ENCODE assay signal across 2 cellular contexts in genomic region chr1:68232354-68233148, GRCh38.
A peak's percentile ranks its signal among the peaks of the same experiment; 100 is the strongest.
TF ChIP-seq lines count a peak whose summit lies in the region.

Gene WLS, minus strand, starts transcription at chr1:68232523. Its CDS starts 224 bp downstream, at chr1:68232299.

TF ChIP-seq in liver, 16 proteins besides CTCF, POLR2A, EP300 and RAD21 (continued from another document):
- peak; percentile 15 for TF ChIP-seq MAX (IDR thresholded peaks at IDR 0.05)
- peak; percentile 72 for TF ChIP-seq TAF1 (conservative IDR thresholded peaks at IDR 0.05)
- TF ChIP-seq HNF4A (conservative IDR thresholded peaks at IDR 0.05), result no peak
- TF ChIP-seq REST (IDR thresholded peaks at IDR 0.05), result peak; percentile 45

TF ChIP-seq in HepG2, 621 proteins besides CTCF, POLR2A, EP300 and RAD21 (continues in another document):
- TF ChIP-seq FOXP4 (CRISPR knock-in tag; IDR thresholded peaks at IDR 0.05) (no peak), KIAA2018 (CRISPR knock-in tag; IDR thresholded peaks at IDR 0.05; ENCODE audit: borderline replicate concordance) (no peak), NONO (IDR thresholded peaks at IDR 0.05) (no peak), NONO (CRISPR knock-in tag; conservative IDR thresholded peaks at IDR 0.05) (no peak), ZNF891 (CRISPR knock-in tag; IDR thresholded peaks at IDR 0.05) (no peak), THAP7 (CRISPR knock-in tag; IDR thresholded peaks at IDR 0.05) (no peak), BORCS8-MEF2B (CRISPR knock-in tag; IDR thresholded peaks at IDR 0.05) (no peak), BCLAF1 (IDR thresholded peaks at IDR 0.05) (no peak), ZHX1 (CRISPR knock-in tag; IDR thresholded peaks at IDR 0.05; ENCODE audit: low read depth) (no peak), ZNF574 (CRISPR knock-in tag; IDR thresholded peaks at IDR 0.05) (no peak), PRDM15 (CRISPR knock-in tag; IDR thresholded peaks at IDR 0.05) (no peak), NKX3-1 (CRISPR knock-in tag; IDR thresholded peaks at IDR 0.05) (no peak), ZNF3 (CRISPR knock-in tag; IDR thresholded peaks at IDR 0.05) (no peak), GMEB1 (CRISPR knock-in tag; IDR thresholded peaks at IDR 0.05; ENCODE audit: borderline replicate concordance) (no peak), ZNF737 (CRISPR knock-in tag; IDR thresholded peaks at IDR 0.05; ENCODE audit: borderline replicate concordance) (no peak), PHF8 (CRISPR knock-in tag; IDR thresholded peaks at IDR 0.05) (no peak), JUND (CRISPR knock-in tag; IDR thresholded peaks at IDR 0.05) (no peak)
